In the genomic region with DNA sequence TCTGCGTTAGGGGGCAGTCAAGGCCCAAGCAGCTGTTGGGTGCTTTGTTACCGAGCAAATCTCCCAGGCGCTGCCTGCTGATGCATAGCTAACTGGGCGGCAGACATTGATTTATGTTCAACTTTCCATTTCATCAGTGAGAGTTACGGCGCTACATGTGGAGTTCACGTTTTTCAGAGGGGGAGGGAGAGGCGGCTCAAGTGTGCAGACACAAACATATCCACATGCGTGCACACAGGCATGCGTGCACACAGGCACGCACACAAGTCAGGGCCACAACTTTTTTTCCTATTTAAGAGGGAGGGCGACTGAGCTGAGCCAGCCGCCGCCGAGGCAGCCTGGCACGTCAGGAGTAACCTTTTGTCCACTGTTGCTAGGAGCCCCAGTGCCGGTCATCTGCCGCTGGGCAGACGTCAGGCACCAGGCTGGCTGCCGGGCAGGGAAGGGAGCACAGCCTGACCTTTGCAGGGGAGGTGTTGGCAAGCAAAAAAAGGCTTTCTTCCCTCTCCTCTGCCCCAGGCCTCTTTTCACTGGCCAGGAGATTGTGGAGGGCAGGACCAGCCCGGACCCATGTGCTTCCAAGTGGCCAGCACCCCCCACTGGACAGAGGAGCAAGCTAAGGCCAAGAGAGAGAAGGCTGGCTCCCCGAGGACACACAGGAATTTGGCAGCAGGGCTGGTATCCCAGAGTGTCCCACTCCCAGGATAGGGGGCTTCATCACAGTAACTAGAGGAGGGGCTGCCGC, we compare ENCODE assay signal across 8 cellular contexts.
DNase-seq lines count a peak whose midpoint lies in the region; ATAC-seq and TF ChIP-seq lines count a peak whose summit lies in the region.

No MANE protein-coding gene starts in this region.

- H3K4me3 ChIP-seq in A673 (ENCODE audit: low read depth, low read length, poor library complexity, severe bottlenecking) (no peak overlapping the region), foreskin fibroblast (ENCODE audit: low read depth in 1 of 2, low read length in 2 of 2) (peak overlapping the region; percentile 11 to 15), neuronal stem cell (ENCODE audit: low read length in 2 of 2) (peak overlapping the region in 1 of 2 donors; percentile 19)

- POLR2A ChIA-PET in A673 (lab: Charles Lee; ENCODE audit: low non-redundant PET), result interaction anchor here (0.6 kb wide), 1 partner anchor 550 kb away, joined by 3 read pairs; no protein-coding TSS in a partner anchor
- POLR2A ChIA-PET in HEK293T (lab: Yijun Ruan, JAX), result interaction anchor here (0.6 to 1.4 kb wide), 4 partner anchors 15 to 216 kb away, joined by 3 to 4 read pairs (median 3); a partner anchor contains a TSS

- H2AK5ac ChIP-seq in neuronal stem cell (ENCODE audit: low read depth, low read length), result no peak overlapping the region

- H2BK5ac ChIP-seq in neuronal stem cell (ENCODE audit: low read length), result no peak overlapping the region

- no peak overlapping the region for H2BK12ac ChIP-seq in neuronal stem cell (ENCODE audit: low read length)

- WGBS in neuronal stem cell (ENCODE audit: extremely low coverage in 2 of 2, insufficient read length in 2 of 2, insufficient replicate concordance in 1 of 2), 2 donors, result no CpG with 5 or more reads among the region's 23 CpGs

- BruUV-seq in A673 (replicated peaks; lab: Mats Ljungman, UMichigan), result no TSS peak

- H3K4me1 ChIP-seq in A673 (ENCODE audit: insufficient read depth, low read length, poor library complexity, severe bottlenecking) (peaks cover 22% of the 10 kb centered on the region), neuronal stem cell (ENCODE audit: control insufficient read depth in 2 of 2, insufficient read depth in 1 of 2, low read depth in 1 of 2, low read length in 2 of 2) (peaks cover 24 to 34% of the 10 kb centered on the region in 2 donors)

- intact Hi-C loops in A673 (cut with micrococcal nuclease; ENCODE audit: unreplicated experiment), result no loop called here

- no peak overlapping the region for H3K9ac ChIP-seq in neuronal stem cell (ENCODE audit: low read depth, low read length, poor library complexity)

- no peaks in the 10 kb centered on the region for H3K9me3 ChIP-seq in A673 (ENCODE audit: low read depth, low read length, poor library complexity, severe bottlenecking)
- H3K9me3 ChIP-seq in neuronal stem cell (replicated peaks in 1 of 2; ENCODE audit: control insufficient read depth in 2 of 2, insufficient read depth in 1 of 2, low read depth in 1 of 2, low read length in 2 of 2), result no peaks in the 10 kb centered on the region

- peak overlapping the region; percentile 65 for H3K18ac ChIP-seq in neuronal stem cell (ENCODE audit: low read length)

- peak overlapping the region; percentile 87 for H3K23ac ChIP-seq in neuronal stem cell (ENCODE audit: low read depth, low read length, poor library complexity)

- in situ Hi-C loops in SK-MEL-5 (cut with HindIII; ENCODE audit: low pct_unique_long_range_greater_than_20kb, low sequenced_read_pairs), result no loop called here

- TF ChIP-seq CTCF in A673 (conservative IDR thresholded peaks at IDR 0.05; ENCODE audit: low read depth, low read length) (peak; percentile 64), foreskin fibroblast (IDR thresholded peaks at IDR 0.05; ENCODE audit: low read depth, low read length) (peak; percentile 85)

- H3K27ac ChIP-seq in A673 (ENCODE audit: low read depth, low read length, poor library complexity, severe bottlenecking) (peak overlapping the region; percentile 67), neuronal stem cell (replicated peaks; ENCODE audit: low read length) (peak overlapping the region; percentile 29)

- CTCF ChIA-PET in A673 (lab: Charles Lee), result interaction anchor here (0.6 to 1.1 kb wide), 3 partner anchors 77 to 216 kb away, joined by 3 to 20 read pairs (median 5); a partner anchor contains a TSS
- CTCF ChIA-PET in HEK293T (lab: Yijun Ruan, JAX), result interaction anchor here (0.6 to 2.6 kb wide), 11 partner anchors 13 to 307 kb away, joined by 3 to 9 read pairs (median 4); no protein-coding TSS in a partner anchor

- peak overlapping the region; percentile 43 for H2BK15ac ChIP-seq in neuronal stem cell (ENCODE audit: low read length)

- no peak overlapping the region for H2BK120ac ChIP-seq in neuronal stem cell (ENCODE audit: low read depth, low read length)

- no peak overlapping the region for H4K8ac ChIP-seq in neuronal stem cell (ENCODE audit: low read depth, low read length)

- no peaks in the 10 kb centered on the region for H3K27me3 ChIP-seq in A673 (replicated peaks; ENCODE audit: insufficient read depth, low read depth, low read length, poor library complexity)
- no peaks in the 10 kb centered on the region for H3K27me3 ChIP-seq in neuronal stem cell (ENCODE audit: control insufficient read depth in 3 of 3, insufficient read depth in 3 of 3, low read depth in 1 of 3, low read length in 3 of 3)

- H3K4ac ChIP-seq in neuronal stem cell (ENCODE audit: low read length), result no peak overlapping the region

- H2AFZ ChIP-seq in neuronal stem cell (ENCODE audit: low read length), result peak overlapping the region; percentile 50

- DNase-seq in A673 (ENCODE audit: low spot score) (peak; percentile 86), HEK293T (ENCODE audit: extremely low spot score) (peak; percentile 98), SK-MEL-5 (ENCODE audit: low read depth, low spot score) (peak; percentile 90), foreskin fibroblast (peak; percentile 89 to 94), neuronal stem cell (ENCODE audit: low spot score) (peak; percentile 56), NCI-H1048 (lab: John Stamatoyannopoulos, UW) (no peak), DMS79 (lab: John Stamatoyannopoulos, UW) (no peak)

- no peak overlapping the region for H3K14ac ChIP-seq in neuronal stem cell (ENCODE audit: low read length)

- H4K91ac ChIP-seq in neuronal stem cell (ENCODE audit: low read depth, low read length, poor library complexity), result no peak overlapping the region

- H3K4me2 ChIP-seq in neuronal stem cell (ENCODE audit: insufficient read depth, low read length, poor library complexity, severe bottlenecking), result peak overlapping the region; percentile 22

- no peak for ATAC-seq in GM19467 (IDR thresholded peaks at IDR 0.05; ENCODE audit: unreplicated experiment)

- H3K36me3 ChIP-seq in A673 (ENCODE audit: insufficient read depth, low read length, poor library complexity, severe bottlenecking) (no peaks in the 10 kb centered on the region), neuronal stem cell (replicated peaks in 1 of 2; ENCODE audit: control insufficient read depth in 2 of 2, insufficient read depth in 2 of 2, low read length in 2 of 2) (peaks cover 0 to 51% of the 10 kb centered on the region in 2 donors)

- peaks cover 20% of the 10 kb centered on the region for H3K79me1 ChIP-seq in neuronal stem cell (ENCODE audit: low read depth, low read length)

TF ChIP-seq in HEK293T, 16 proteins besides CTCF, POLR2A, EP300 and RAD21:
- TF ChIP-seq ARNT (IDR thresholded peaks at IDR 0.05), result peak; percentile 77
- no peak; the same call in 1 of the 2 replicates for TF ChIP-seq ZNF384 (IDR thresholded peaks at IDR 0.05)
- no peak; the same call in 1 of the 2 replicates for TF ChIP-seq BHLHE40 (IDR thresholded peaks at IDR 0.05; ENCODE audit: borderline replicate concordance)
- TF ChIP-seq TARDBP (IDR thresholded peaks at IDR 0.05), result no peak
- TF ChIP-seq LEF1 (IDR thresholded peaks at IDR 0.05; ENCODE audit: borderline replicate concordance), result peak; percentile 92; the same call in 1 of the 2 replicates
- TF ChIP-seq, protein P1, sequence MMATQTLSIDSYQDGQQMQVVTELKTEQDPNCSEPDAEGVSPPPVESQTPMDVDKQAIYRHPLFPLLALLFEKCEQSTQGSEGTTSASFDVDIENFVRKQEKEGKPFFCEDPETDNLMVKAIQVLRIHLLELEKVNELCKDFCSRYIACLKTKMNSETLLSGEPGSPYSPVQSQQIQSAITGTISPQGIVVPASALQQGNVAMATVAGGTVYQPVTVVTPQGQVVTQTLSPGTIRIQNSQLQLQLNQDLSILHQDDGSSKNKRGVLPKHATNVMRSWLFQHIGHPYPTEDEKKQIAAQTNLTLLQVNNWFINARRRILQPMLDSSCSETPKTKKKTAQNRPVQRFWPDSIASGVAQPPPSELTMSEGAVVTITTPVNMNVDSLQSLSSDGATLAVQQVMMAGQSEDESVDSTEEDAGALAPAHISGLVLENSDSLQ (IDR thresholded peaks at IDR 0.05), result peak; percentile 99
- TF ChIP-seq CTBP1 (IDR thresholded peaks at IDR 0.05; ENCODE audit: borderline replicate concordance), result peak; percentile 85
- TF ChIP-seq FOXA1 (IDR thresholded peaks at IDR 0.05), result no peak
- no peak for TF ChIP-seq FOXM1 (IDR thresholded peaks at IDR 0.05; ENCODE audit: borderline replicate concordance)
- peak; percentile 52; the same call in 1 of the 2 replicates for TF ChIP-seq L3MBTL2 (conservative IDR thresholded peaks at IDR 0.05)
- TF ChIP-seq ELF4 (IDR thresholded peaks at IDR 0.05), result no peak
- TF ChIP-seq HDGF (IDR thresholded peaks at IDR 0.05; ENCODE audit: borderline replicate concordance), result 0 out of 2 replicates have a peak, but pooled peaks have one; percentile 8
- TF ChIP-seq FOXK2 (IDR thresholded peaks at IDR 0.05), result 0 out of 2 replicates have a peak, but pooled peaks have one; percentile 49

Comparison
In these comparisons a context has a peak if more than half of its experiments do, and no peak if none do; other contexts are left out.
1. DNase-seq: peak in A673 (single experiment), HEK293T (single experiment), SK-MEL-5 (single experiment), foreskin fibroblast (2 of 2) and neuronal stem cell (single experiment); none in NCI-H1048 (single experiment) and DMS79 (single experiment).